ENCODE assay signal across 21 cellular contexts in the genomic region with DNA sequence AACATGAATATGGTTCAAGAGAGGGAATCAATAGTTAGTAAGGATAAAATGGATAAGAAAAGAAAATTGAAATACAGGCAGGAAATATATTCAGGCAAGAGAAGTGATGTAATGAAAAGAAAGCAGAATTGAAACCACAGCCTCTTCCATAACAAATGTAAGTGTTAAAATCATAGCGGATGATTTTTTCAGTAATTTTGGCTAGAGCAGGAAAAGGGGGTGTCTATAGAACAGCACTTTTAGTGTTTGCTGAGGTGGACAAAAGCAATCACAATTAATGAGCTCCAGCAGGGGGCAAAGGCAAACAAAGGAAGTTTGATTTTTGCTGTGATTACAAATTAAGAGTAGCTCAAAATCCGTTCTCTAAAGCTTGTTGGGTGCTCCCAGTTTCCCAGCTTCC.
DNase-seq lines count a peak whose midpoint lies in the region; ATAC-seq and TF ChIP-seq lines count a peak whose summit lies in the region.
"Had no signal": no experiment of that assay in that cellular context is flagged by ENCODE, and none has a peak within 500 bp of the region (broad histone marks: within the 10 kb centered on the region; RNA-seq: fewer than 3 reads in every experiment).

No MANE protein-coding gene starts in this region.

- H3K4me1 Mint-ChIP-seq in GM23338: peaks cover 8% of the 10 kb centered on the region
- H3K4me1 Mint-ChIP-seq: activated naive CD8-positive, alpha-beta T cell treated with anti-CD3 and anti-CD28 coated beads, Interleukin-2, amount 10 ng/mL, durations not matched to agents 7 days and 5 days; stimulated activated naive CD8-positive, alpha-beta T cell treated with anti-CD3 and anti-CD28 coated beads, Interleukin-15, amount 100 ng/mL, for 72 hours had no signal

- no peaks in the 10 kb centered on the region for H3K9me3 Mint-ChIP-seq in GM23338
- H3K9me3 Mint-ChIP-seq: activated naive CD8-positive, alpha-beta T cell treated with anti-CD3 and anti-CD28 coated beads, Interleukin-2, amount 10 ng/mL, durations not matched to agents 7 days and 5 days; stimulated activated naive CD8-positive, alpha-beta T cell treated with anti-CD3 and anti-CD28 coated beads, Interleukin-15, amount 100 ng/mL, for 72 hours had no signal

- peaks cover 1% of the 10 kb centered on the region for H3K27me3 Mint-ChIP-seq in GM23338 (ENCODE audit: insufficient read depth, low read depth, poor library complexity)

- DNase-seq in COR-L47 (lab: John Stamatoyannopoulos, UW): peak; percentile 70
- DNase-seq in GM23338 (ENCODE audit: low spot score): no peak
- DNase-seq in OCI-LY7 (ENCODE audit: low spot score): peak; percentile 9
- no peak for DNase-seq in kidney epithelial cell (ENCODE audit: low read depth)
- DNase-seq: activated CD4-positive, CD25-positive, alpha-beta regulatory T cell treated with anti-CD3 and anti-CD28 coated beads, Interleukin-2, amount 50 U/mL, for 72 hours; activated naive CD8-positive, alpha-beta T cell treated with anti-CD3 and anti-CD28 coated beads, Interleukin-2, amount 10 ng/mL, durations not matched to agents 7 days and 5 days; colonic mucosa; DMS79; head of caudate nucleus; HFFc6; NCI-H187 treated with DMSO at 0.1 percent for 48 hours; NCI-H226; nucleus accumbens; spleen; stimulated activated CD4-positive, alpha-beta T cell treated with anti-CD3 and anti-CD28 coated beads, Interleukin-4, amount 100 ng/mL, for 24 hours; stimulated activated naive CD8-positive, alpha-beta T cell treated with anti-CD3 and anti-CD28 coated beads, Interleukin-15, amount 100 ng/mL, for 72 hours had no signal

- H2AFZ ChIP-seq in GM23338 (peak overlapping the region; percentile 48; the same call in 1 of the 2 replicates), OCI-LY7 (ENCODE audit: low read length) (no peak overlapping the region)

- ATAC-seq in GM23338 (no peak), GM21360 (IDR thresholded peaks at IDR 0.05; ENCODE audit: unreplicated experiment) (no peak), GM21576 (IDR thresholded peaks at IDR 0.05; ENCODE audit: unreplicated experiment) (no peak), GM18502 (IDR thresholded peaks at IDR 0.05; ENCODE audit: poor library complexity, unreplicated experiment) (no peak)
- ATAC-seq: stimulated activated naive CD8-positive, alpha-beta T cell treated with anti-CD3 and anti-CD28 coated beads, Interleukin-15, amount 100 ng/mL, for 72 hours had no signal

- no peak overlapping the region for H3K4me3 Mint-ChIP-seq in GM23338
- H3K4me3 Mint-ChIP-seq: activated naive CD8-positive, alpha-beta T cell treated with anti-CD3 and anti-CD28 coated beads, Interleukin-2, amount 10 ng/mL, durations not matched to agents 7 days and 5 days; brain; HFFc6; stimulated activated naive CD8-positive, alpha-beta T cell treated with anti-CD3 and anti-CD28 coated beads, Interleukin-15, amount 100 ng/mL, for 72 hours had no signal

- intact Hi-C loops in OCI-LY7 (cut with micrococcal nuclease; ENCODE audit: unreplicated experiment): no loop called here

- H3K4me1 ChIP-seq in GM23338 (ENCODE audit: insufficient read depth): peaks cover 7% of the 10 kb centered on the region; the same call in 1 of the 2 replicates
- no peaks in the 10 kb centered on the region for H3K4me1 ChIP-seq in OCI-LY7 (ENCODE audit: insufficient read depth, low read length, poor library complexity, severe bottlenecking)
- H3K4me1 ChIP-seq: colonic mucosa, tibial nerve had no signal

- H3F3A ChIP-seq in GM23338 (replicated peaks; ENCODE audit: low read depth): no peaks in the 10 kb centered on the region

- H4K20me1 ChIP-seq in GM23338 (replicated peaks; ENCODE audit: insufficient read depth) (no peaks in the 10 kb centered on the region), OCI-LY7 (ENCODE audit: insufficient read depth, low read length) (no peaks in the 10 kb centered on the region)

- POLR2A ChIA-PET in OCI-LY7 (lab: Charles Lee): interaction anchor here (1.0 kb wide), 1 partner anchor 10 kb away, joined by 4 read pairs; no protein-coding TSS in a partner anchor

- no peaks in the 10 kb centered on the region for H3K9me3 ChIP-seq in OCI-LY7 (ENCODE audit: low read length)
- H3K9me3 ChIP-seq: colonic mucosa, spleen, tibial nerve had no signal

- no TSS peak for BruUV-seq in OCI-LY7 (replicated peaks; lab: Mats Ljungman, UMichigan)

- H3K27ac ChIP-seq in GM23338 (ENCODE audit: low read depth): no peak overlapping the region
- no peak overlapping the region for H3K27ac ChIP-seq in OCI-LY7 (ENCODE audit: low read depth, low read length, poor library complexity, severe bottlenecking)
- H3K27ac ChIP-seq: colonic mucosa, spleen, tibial nerve had no signal

- H3K36me3 Mint-ChIP-seq in GM23338 (ENCODE audit: low read depth): no peaks in the 10 kb centered on the region
- H3K36me3 Mint-ChIP-seq: activated naive CD8-positive, alpha-beta T cell treated with anti-CD3 and anti-CD28 coated beads, Interleukin-2, amount 10 ng/mL, durations not matched to agents 7 days and 5 days; brain had no signal

- H3K27me3 ChIP-seq in GM23338 (ENCODE audit: insufficient read depth) (no peaks in the 10 kb centered on the region), kidney epithelial cell (ENCODE audit: control insufficient read depth, insufficient read depth, low read length) (no peaks in the 10 kb centered on the region)
- H3K27me3 ChIP-seq: colonic mucosa had no signal

- H3K79me2 ChIP-seq in GM23338 (replicated peaks; ENCODE audit: insufficient read depth): no peaks in the 10 kb centered on the region
- H3K79me2 ChIP-seq in OCI-LY7 (ENCODE audit: insufficient read depth, low read depth, low read length): no peaks in the 10 kb centered on the region; the same call in 1 of the 2 replicates

- H3K4me2 ChIP-seq in GM23338 (no peak overlapping the region), OCI-LY7 (ENCODE audit: low read length) (no peak overlapping the region)

- H3K36me3 ChIP-seq in GM23338 (ENCODE audit: insufficient read depth) (no peaks in the 10 kb centered on the region), OCI-LY7 (ENCODE audit: insufficient read depth, low read length) (no peaks in the 10 kb centered on the region), kidney epithelial cell (ENCODE audit: control insufficient read depth, insufficient read depth, low read length) (no peaks in the 10 kb centered on the region)
- H3K36me3 ChIP-seq: colonic mucosa, spleen, tibial nerve had no signal

- CTCF ChIA-PET in OCI-LY7 (lab: Charles Lee; ENCODE audit: unreplicated experiment): no interaction called here

- H3K9me2 ChIP-seq in GM23338 (ENCODE audit: insufficient read depth) (no peaks in the 10 kb centered on the region), OCI-LY7 (ENCODE audit: insufficient read depth, low read length) (no peaks in the 10 kb centered on the region)

- TF ChIP-seq CTCF in GM23338 (conservative IDR thresholded peaks at IDR 0.05; ENCODE audit: low read depth in 2 of 2) (no peak), OCI-LY7 (conservative IDR thresholded peaks at IDR 0.05; ENCODE audit: low read length) (no peak), kidney epithelial cell (IDR thresholded peaks at IDR 0.05; ENCODE audit: insufficient read depth, low read length, poor library complexity, severe bottlenecking) (peak; percentile 7)

- no peak overlapping the region for H3K27ac Mint-ChIP-seq in GM23338
- H3K27ac Mint-ChIP-seq: activated naive CD8-positive, alpha-beta T cell treated with anti-CD3 and anti-CD28 coated beads, Interleukin-2, amount 10 ng/mL, durations not matched to agents 7 days and 5 days; brain; HFFc6 had no signal

- H3K4me3 ChIP-seq in GM23338: no peak overlapping the region
- no peak overlapping the region for H3K4me3 ChIP-seq in OCI-LY7 (ENCODE audit: low read depth, low read length, poor library complexity, severe bottlenecking)
- H3K4me3 ChIP-seq in kidney epithelial cell (ENCODE audit: low read depth, low read length): no peak overlapping the region
- H3K4me3 ChIP-seq: colonic mucosa, spleen, tibial nerve had no signal

TF ChIP-seq in GM23338, 12 proteins besides CTCF, POLR2A, EP300 and RAD21 (continues in another document):
- TF ChIP-seq CREB1 (CRISPR knock-in tag; IDR thresholded peaks at IDR 0.05; ENCODE audit: low read depth) (no peak), POLR2AphosphoS5 (IDR thresholded peaks at IDR 0.05; ENCODE audit: low read depth) (no peak)

Comparison
In these comparisons a context has a peak if more than half of its experiments do, and no peak if none do; other contexts are left out.
1. DNase-seq: peak in COR-L47 (single experiment) and OCI-LY7 (single experiment); none in GM23338 (single experiment) and kidney epithelial cell (single experiment).